18 cellular contexts compared by ENCODE assay signal in genomic region chr11:116387623-116388022, GRCh38.
"Had no signal": no experiment of that assay in that cellular context is flagged by ENCODE, and none has a peak within 500 bp of the region (broad histone marks: within the 10 kb centered on the region; RNA-seq: fewer than 3 reads in every experiment).

No MANE protein-coding gene starts in this region.

- H3K4me3 Mint-ChIP-seq: effector memory CD8-positive, alpha-beta T cell; naive thymus-derived CD8-positive, alpha-beta T cell; neural crest cell; stimulated activated naive B cell treated with anti-CD40 and anti-IgM and Interleukin-4, amounts not matched to agents 10 μg/mL and 1 μg/mL and 100 μg/mL, for 72 hours; stimulated activated naive CD8-positive, alpha-beta T cell treated with anti-CD3 and anti-CD28 coated beads, Interleukin-15, amount 100 ng/mL, for 72 hours had no signal

- DNase-seq: effector memory CD8-positive, alpha-beta T cell; esophagus squamous epithelium; foreskin fibroblast; glutamatergic neuron; islet precursor cell; mammary epithelial cell; mucosa of descending colon; naive thymus-derived CD8-positive, alpha-beta T cell; posterior cingulate gyrus; spleen; stimulated activated CD4-positive, alpha-beta T cell treated with anti-CD3 and anti-CD28 coated beads, Interleukin-15, amount 100 ng/mL, for 24 hours; stimulated activated CD4-positive, alpha-beta T cell treated with anti-CD3 and anti-CD28 coated beads, Interleukin-1b, Interleukin-23, amount 100 ng/mL, for 48 hours; stimulated activated CD4-positive, alpha-beta T cell treated with anti-CD3 and anti-CD28 coated beads, Interleukin-4, amount 100 ng/mL, for 24 hours; stimulated activated naive B cell treated with anti-CD40 and anti-IgM and Interleukin-4, amounts not matched to agents 10 μg/mL and 1 μg/mL and 100 μg/mL, for 72 hours; stimulated activated naive CD8-positive, alpha-beta T cell treated with anti-CD3 and anti-CD28 coated beads, Interleukin-15, amount 100 ng/mL, for 72 hours; testis; upper lobe of right lung had no signal

- H3K36me3 Mint-ChIP-seq: naive thymus-derived CD8-positive, alpha-beta T cell; stimulated activated naive B cell treated with anti-CD40 and anti-IgM and Interleukin-4, amounts not matched to agents 10 μg/mL and 1 μg/mL and 100 μg/mL, for 72 hours had no signal

- H3K9me3 Mint-ChIP-seq: naive thymus-derived CD8-positive, alpha-beta T cell; neural crest cell; stimulated activated naive CD8-positive, alpha-beta T cell treated with anti-CD3 and anti-CD28 coated beads, Interleukin-15, amount 100 ng/mL, for 72 hours had no signal

- H3K27ac Mint-ChIP-seq: effector memory CD8-positive, alpha-beta T cell; naive thymus-derived CD8-positive, alpha-beta T cell; stimulated activated naive B cell treated with anti-CD40 and anti-IgM and Interleukin-4, amounts not matched to agents 10 μg/mL and 1 μg/mL and 100 μg/mL, for 72 hours; stimulated activated naive CD8-positive, alpha-beta T cell treated with anti-CD3 and anti-CD28 coated beads, Interleukin-15, amount 100 ng/mL, for 72 hours had no signal

- H3K4me1 Mint-ChIP-seq: naive thymus-derived CD8-positive, alpha-beta T cell; neural crest cell; stimulated activated naive B cell treated with anti-CD40 and anti-IgM and Interleukin-4, amounts not matched to agents 10 μg/mL and 1 μg/mL and 100 μg/mL, for 72 hours; stimulated activated naive CD8-positive, alpha-beta T cell treated with anti-CD3 and anti-CD28 coated beads, Interleukin-15, amount 100 ng/mL, for 72 hours had no signal

- H3K27me3 Mint-ChIP-seq: stimulated activated naive CD8-positive, alpha-beta T cell treated with anti-CD3 and anti-CD28 coated beads, Interleukin-15, amount 100 ng/mL, for 72 hours had no signal
